ENCODE assay signal across 8 cellular contexts in the genomic region with DNA sequence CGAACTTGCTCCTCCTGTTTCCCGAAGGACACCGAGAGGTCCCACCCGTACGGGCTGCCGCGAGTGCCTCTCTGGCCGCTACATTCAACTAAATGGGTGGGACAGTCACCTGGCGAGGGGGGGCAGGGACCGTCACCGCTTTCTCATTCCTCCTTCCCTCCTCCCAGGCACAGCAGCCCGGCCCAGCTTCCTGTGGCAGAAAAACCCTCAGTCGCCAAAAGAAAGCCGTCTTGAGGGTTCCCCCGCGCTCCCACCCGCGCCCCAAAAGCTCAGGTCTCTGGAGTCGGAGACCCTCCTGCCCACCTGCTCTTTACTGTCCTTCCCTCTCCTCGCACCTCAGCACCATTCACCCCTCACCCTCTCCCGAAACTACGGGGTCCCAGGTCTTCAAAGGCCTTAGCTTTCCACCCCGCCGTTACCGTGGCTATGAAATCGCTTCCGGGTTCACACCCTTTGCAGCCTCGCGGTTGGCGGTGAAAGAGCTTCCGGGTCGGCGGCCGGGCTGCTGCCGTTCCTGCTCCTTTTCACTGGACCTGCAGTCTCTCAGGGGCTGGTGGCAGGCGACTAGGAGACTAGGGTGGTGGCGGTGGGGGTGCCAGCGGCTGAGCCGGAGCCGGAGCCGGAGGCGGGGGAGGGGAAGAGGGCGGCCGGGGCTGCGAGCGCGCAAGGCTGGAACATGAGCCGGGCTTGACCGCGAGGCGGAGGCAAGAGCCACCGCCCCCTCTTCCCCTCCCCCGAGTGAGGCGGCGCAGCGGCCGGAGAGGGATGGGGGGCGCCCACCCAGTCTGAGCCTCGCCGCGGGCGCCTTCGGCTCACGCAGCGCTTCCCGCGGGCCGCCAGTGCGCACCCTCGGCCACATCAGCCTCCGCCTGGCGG. TPM values are rescaled to one million over a fixed set of nuclear protein-coding genes. Genes with fewer than 3 reads are reported as not detected.
DNase-seq lines count a peak whose midpoint lies in the region; ATAC-seq and TF ChIP-seq lines count a peak whose summit lies in the region.

ANKIB1 (plus strand) TSS at position 488 of the 876 bp plus-strand sequence. CDS start 49,005 bp downstream, outside the sequence.
KRIT1 (minus strand) TSS at position 428 of the 876 bp plus-strand sequence. CDS start 3,779 bp downstream, outside the sequence.

- CTCF ChIA-PET in WTC11 (lab: Charles Lee) = interaction anchor here (0.7 to 2.6 kb wide), 10 partner anchors 17 to 216 kb away, joined by 3 to 26 read pairs (median 3); partner anchors contain the start of genes CYP51A1, GATAD1 and LRRD1

- peak within 1 kb of the TSS; percentile 70 to 88 for H3K4me3 ChIP-seq in cardiac fibroblast (replicated peaks in 1 of 2; ENCODE audit: low read depth in 2 of 2, low read length in 2 of 2)

- TF ChIP-seq CTCF in WTC11 (IDR thresholded peaks at IDR 0.05) = no peak
- no peak for TF ChIP-seq CTCF in cardiac fibroblast (IDR thresholded peaks at IDR 0.05; ENCODE audit: low read depth, low read length)

- peaks cover 29% of the 10 kb centered on the region for H3K4me1 Mint-ChIP-seq in WTC11
- H3K4me1 Mint-ChIP-seq in immature natural killer cell = peaks cover 46 to 60% of the 10 kb centered on the region in 2 donors

- H3K27ac Mint-ChIP-seq in WTC11 (peak within 1 kb of the TSS; percentile 98), immature natural killer cell (peak within 1 kb of the TSS; percentile 99 to 100 (median 100))

- POLR2A ChIA-PET in WTC11 (lab: Charles Lee) = interaction anchor here (0.7 to 1.6 kb wide), 4 partner anchors 47 to 283 kb away, joined by 3 to 13 read pairs (median 4); partner anchors contain the start of genes CYP51A1, GATAD1, PEX1 and RBM48

- H3K27me3 Mint-ChIP-seq in WTC11 (ENCODE audit: low read depth) (no peaks in the 10 kb centered on the region), immature natural killer cell (ENCODE audit: low read depth in 3 of 3) (peaks cover 8 to 25% (median 13%) of the 10 kb centered on the region in 3 donors)

- H3K9me3 Mint-ChIP-seq in WTC11 (no peaks in the 10 kb centered on the region), immature natural killer cell (no peaks in the 10 kb centered on the region)

- peak; percentile 85 for DNase-seq in AG08395 (ENCODE audit: low spot score)
- peak; percentile 92 for DNase-seq in NCI-H2227 treated with DMSO at 0.1 percent for 48 hours (lab: John Stamatoyannopoulos, UW)
- DNase-seq in WTC11 (ENCODE audit: low spot score) = peak; percentile 84
- peak; percentile 80 to 81 for DNase-seq in cardiac fibroblast (ENCODE audit: low read depth in 2 of 2)
- DNase-seq in immature natural killer cell = peak; percentile 88 to 89 (median 89)
- peak; percentile 84 for DNase-seq in stimulated activated CD4-positive, alpha-beta T cell treated with anti-CD3 and anti-CD28 coated beads, Interleukin-12 subunit alpha, Interleukin-12 subunit beta, amount 100 ng/mL, for 4 hours

- ATAC-seq in GM18907 (IDR thresholded peaks at IDR 0.05; ENCODE audit: unreplicated experiment) (peak; percentile 88), HG03159 (IDR thresholded peaks at IDR 0.05; ENCODE audit: unreplicated experiment) (peak; percentile 77), WTC11 (peak; percentile 80)

- H3K4me3 Mint-ChIP-seq in WTC11 (peak within 1 kb of the TSS; percentile 90), immature natural killer cell (peak within 1 kb of the TSS; percentile 99 to 100 (median 100))

- H3K36me3 Mint-ChIP-seq in WTC11 (0 out of 2 replicates have a peak, but pooled peaks cover 4% of the 10 kb centered on the region), immature natural killer cell (peaks cover 0 to 4% (median 0%) of the 10 kb centered on the region in 3 donors)

TF ChIP-seq in WTC11, 78 proteins besides CTCF, POLR2A, EP300 and RAD21 (continues in another document):
- TF ChIP-seq ZNF425 (CRISPR knock-in tag; conservative IDR thresholded peaks at IDR 0.05) (no peak), ZBTB21 (CRISPR knock-in tag; IDR thresholded peaks at IDR 0.05; ENCODE audit: borderline replicate concordance) (no peak), MYBL2 (CRISPR knock-in tag; IDR thresholded peaks at IDR 0.05) (peak; percentile 69), SP1 (CRISPR knock-in tag; conservative IDR thresholded peaks at IDR 0.05) (peak; percentile 44; the same call in 1 of the 2 replicates), HMGXB4 (CRISPR knock-in tag; IDR thresholded peaks at IDR 0.05) (peak; percentile 63; the same call in 1 of the 2 replicates), FOXP4 (CRISPR knock-in tag; IDR thresholded peaks at IDR 0.05) (no peak; the same call in 1 of the 2 replicates), KAT7 (CRISPR knock-in tag; IDR thresholded peaks at IDR 0.05; ENCODE audit: borderline replicate concordance) (0 out of 2 replicates have a peak, but pooled peaks have one; percentile 44), ZNF232 (CRISPR knock-in tag; IDR thresholded peaks at IDR 0.05) (0 out of 2 replicates have a peak, but pooled peaks have one; percentile 71), GABPB1 (CRISPR knock-in tag; IDR thresholded peaks at IDR 0.05) (peak; percentile 82), ERG (CRISPR knock-in tag; IDR thresholded peaks at IDR 0.05) (peak; percentile 58; the same call in 1 of the 2 replicates), FOXP1 (CRISPR knock-in tag; IDR thresholded peaks at IDR 0.05; ENCODE audit: borderline replicate concordance) (peak; percentile 27; the same call in 1 of the 2 replicates), SMAD3 (CRISPR knock-in tag; IDR thresholded peaks at IDR 0.05; ENCODE audit: borderline replicate concordance) (no peak), IRF2 (CRISPR knock-in tag; IDR thresholded peaks at IDR 0.05; ENCODE audit: borderline replicate concordance, low read depth) (no peak), FOXK1 (CRISPR knock-in tag; IDR thresholded peaks at IDR 0.05) (peak; percentile 82), NFE2L1 (CRISPR knock-in tag; IDR thresholded peaks at IDR 0.05) (peak; percentile 74), CREM (CRISPR knock-in tag; IDR thresholded peaks at IDR 0.05) (0 out of 2 replicates have a peak, but pooled peaks have one; percentile 47), NR2C2 (CRISPR knock-in tag; IDR thresholded peaks at IDR 0.05) (peak; percentile 99)

RNA-seq across cellular contexts. Expression of gene ANKIB1, which starts in this region (rescaled TPM):
- total RNA-seq in WTC11 (2021) = 38.5 to 43.4 TPM (median 41.9 TPM) in 3 replicates
- polyA plus RNA-seq in immature natural killer cell = 10 to 100 TPM in 2 of 3 donors, 1 to 10 TPM in 1; 9.6 to 18.6 (median 13.4) TPM

RNA-seq across cellular contexts. Expression of gene KRIT1, which starts in this region (rescaled TPM):
- total RNA-seq in WTC11 (2021) = 30.7 to 37.8 TPM (median 34.1 TPM) in 3 replicates
- polyA plus RNA-seq in immature natural killer cell = 10 to 100 TPM in 1 of 3 donors, 1 to 10 TPM in 2; 7.0 to 21.3 (median 7.4) TPM

Comparison
In these comparisons a context has a peak if more than half of its experiments do, and no peak if none do; other contexts are left out.
1. Peak in every context shown above with its lines: DNase-seq, ATAC-seq and H3K4me3 ChIP-seq.